Comparison of ENCODE assay signal across 29 cellular contexts in genomic region chr9:71459082-71459481, GRCh38.
"Had no signal": no experiment of that assay in that cellular context is flagged by ENCODE, and none has a peak within 500 bp of the region (broad histone marks: within the 10 kb centered on the region; RNA-seq: fewer than 3 reads in every experiment).

No MANE protein-coding gene starts in this region.

- H3K4me1 ChIP-seq: adrenal gland, ascending aorta, breast epithelium, colonic mucosa, gastrocnemius medialis, heart left ventricle had no signal

- ATAC-seq: activated CD8-positive, alpha-beta T cell treated with anti-CD3 and anti-CD28 coated beads for 36 hours; activated naive CD8-positive, alpha-beta T cell treated with anti-CD3 and anti-CD28 coated beads, Interleukin-2, amount 50 U/mL, for 24 hours; activated T-cell treated with anti-CD3 and anti-CD28 coated beads, Interleukin-2, amount 50 U/mL, for 4 hours; activated T-helper 17 cell treated with anti-CD3 and anti-CD28 coated beads, Interleukin-2, amount 50 U/mL, for 72 hours; esophagus mucosa; gastrocnemius medialis; heart left ventricle had no signal

- H3K27ac Mint-ChIP-seq: activated CD4-positive, alpha-beta T cell treated with anti-CD3 and anti-CD28 coated beads, Interleukin-2, amount 10 ng/mL, durations not matched to agents 7 days and 5 days; activated CD8-positive, alpha-beta T cell treated with anti-CD3 and anti-CD28 coated beads for 36 hours; activated naive CD8-positive, alpha-beta T cell treated with anti-CD3 and anti-CD28 coated beads for 36 hours; activated naive CD8-positive, alpha-beta T cell treated with anti-CD3 and anti-CD28 coated beads, Interleukin-2, amount 50 U/mL, for 24 hours; activated T-helper 17 cell treated with anti-CD3 and anti-CD28 coated beads, Interleukin-2, amount 50 U/mL, for 72 hours; brain had no signal

- H3K9me3 Mint-ChIP-seq: activated CD4-positive, alpha-beta T cell treated with anti-CD3 and anti-CD28 coated beads, Interleukin-2, amount 10 ng/mL, durations not matched to agents 7 days and 5 days; activated CD8-positive, alpha-beta T cell treated with anti-CD3 and anti-CD28 coated beads for 36 hours; activated naive CD8-positive, alpha-beta T cell treated with anti-CD3 and anti-CD28 coated beads for 36 hours; activated naive CD8-positive, alpha-beta T cell treated with anti-CD3 and anti-CD28 coated beads, Interleukin-2, amount 50 U/mL, for 24 hours; activated T-cell treated with anti-CD3 and anti-CD28 coated beads, Interleukin-2, amount 50 U/mL, for 4 hours; activated T-helper 17 cell treated with anti-CD3 and anti-CD28 coated beads, Interleukin-2, amount 50 U/mL, for 72 hours; brain had no signal

- H3K36me3 Mint-ChIP-seq: activated naive CD8-positive, alpha-beta T cell treated with anti-CD3 and anti-CD28 coated beads for 36 hours; brain had no signal

- H3K27me3 ChIP-seq: adrenal gland, ascending aorta, breast epithelium, cardiac muscle cell, colonic mucosa, gastrocnemius medialis had no signal

- H3K4me1 Mint-ChIP-seq: activated CD4-positive, alpha-beta T cell treated with anti-CD3 and anti-CD28 coated beads, Interleukin-2, amount 10 ng/mL, durations not matched to agents 7 days and 5 days; activated naive CD8-positive, alpha-beta T cell treated with anti-CD3 and anti-CD28 coated beads for 36 hours; activated naive CD8-positive, alpha-beta T cell treated with anti-CD3 and anti-CD28 coated beads, Interleukin-2, amount 50 U/mL, for 24 hours; activated T-helper 17 cell treated with anti-CD3 and anti-CD28 coated beads, Interleukin-2, amount 50 U/mL, for 72 hours; brain had no signal

- H3K36me3 ChIP-seq: adrenal gland, ascending aorta, breast epithelium, cardiac muscle cell, colonic mucosa, gastrocnemius medialis, heart left ventricle had no signal

- H3K27ac ChIP-seq: adrenal gland, ascending aorta, breast epithelium, cardiac muscle cell, colonic mucosa, gastrocnemius medialis, heart left ventricle had no signal

- DNase-seq: activated CD4-positive, alpha-beta T cell treated with anti-CD3 and anti-CD28 coated beads for 1 hour; activated CD4-positive, alpha-beta T cell treated with anti-CD3 and anti-CD28 coated beads for 4 hours; activated CD4-positive, alpha-beta T cell treated with anti-CD3 and anti-CD28 coated beads, Interleukin-2, amount 10 ng/mL, durations not matched to agents 7 days and 5 days; activated CD4-positive, alpha-beta T cell treated with anti-CD3 and anti-CD28 coated beads, Interleukin-2, amount 50 U/mL, for 4 hours; activated CD8-positive, alpha-beta memory T cell treated with anti-CD3 and anti-CD28 coated beads for 24 hours; activated CD8-positive, alpha-beta T cell treated with anti-CD3 and anti-CD28 coated beads for 36 hours; activated effector memory CD4-positive, alpha-beta T cell treated with Interleukin-2 at 50 U/mL for 16 hours; activated gamma-delta T cell treated with Interleukin-2 at 50 U/mL for 16 hours; activated naive CD4-positive, alpha-beta T cell treated with anti-CD3 and anti-CD28 coated beads, Interleukin-2, amount 50 U/mL, for 16 hours; activated naive CD4-positive, alpha-beta T cell treated with Interleukin-2 at 50 U/mL for 16 hours; activated naive CD8-positive, alpha-beta T cell treated with anti-CD3 and anti-CD28 coated beads for 36 hours; activated naive CD8-positive, alpha-beta T cell treated with anti-CD3 and anti-CD28 coated beads, Interleukin-2, amount 50 U/mL, for 24 hours; activated T-cell treated with anti-CD3 and anti-CD28 coated beads, Interleukin-2, amount 50 U/mL, for 4 hours; adrenal gland; central memory CD4-positive, alpha-beta T cell; cerebellar nuclear complex; colonic mucosa; effector CD8-positive, alpha-beta T cell; foreskin fibroblast; gastrocnemius medialis; glutamatergic neuron; heart left ventricle; T-helper 2 cell had no signal

- H3K9me3 ChIP-seq: adrenal gland, ascending aorta, breast epithelium, colonic mucosa, gastrocnemius medialis, heart left ventricle had no signal

- H3K4me3 Mint-ChIP-seq: activated CD4-positive, alpha-beta T cell treated with anti-CD3 and anti-CD28 coated beads, Interleukin-2, amount 10 ng/mL, durations not matched to agents 7 days and 5 days; activated CD8-positive, alpha-beta T cell treated with anti-CD3 and anti-CD28 coated beads for 36 hours; activated naive CD8-positive, alpha-beta T cell treated with anti-CD3 and anti-CD28 coated beads for 36 hours; activated naive CD8-positive, alpha-beta T cell treated with anti-CD3 and anti-CD28 coated beads, Interleukin-2, amount 50 U/mL, for 24 hours; activated T-cell treated with anti-CD3 and anti-CD28 coated beads, Interleukin-2, amount 50 U/mL, for 4 hours; activated T-helper 17 cell treated with anti-CD3 and anti-CD28 coated beads, Interleukin-2, amount 50 U/mL, for 72 hours; brain had no signal

- H3K4me3 ChIP-seq: adrenal gland, ascending aorta, breast epithelium, cardiac muscle cell, colonic mucosa, gastrocnemius medialis, heart left ventricle had no signal
